14 cellular contexts compared by ENCODE assay signal in the genomic region with DNA sequence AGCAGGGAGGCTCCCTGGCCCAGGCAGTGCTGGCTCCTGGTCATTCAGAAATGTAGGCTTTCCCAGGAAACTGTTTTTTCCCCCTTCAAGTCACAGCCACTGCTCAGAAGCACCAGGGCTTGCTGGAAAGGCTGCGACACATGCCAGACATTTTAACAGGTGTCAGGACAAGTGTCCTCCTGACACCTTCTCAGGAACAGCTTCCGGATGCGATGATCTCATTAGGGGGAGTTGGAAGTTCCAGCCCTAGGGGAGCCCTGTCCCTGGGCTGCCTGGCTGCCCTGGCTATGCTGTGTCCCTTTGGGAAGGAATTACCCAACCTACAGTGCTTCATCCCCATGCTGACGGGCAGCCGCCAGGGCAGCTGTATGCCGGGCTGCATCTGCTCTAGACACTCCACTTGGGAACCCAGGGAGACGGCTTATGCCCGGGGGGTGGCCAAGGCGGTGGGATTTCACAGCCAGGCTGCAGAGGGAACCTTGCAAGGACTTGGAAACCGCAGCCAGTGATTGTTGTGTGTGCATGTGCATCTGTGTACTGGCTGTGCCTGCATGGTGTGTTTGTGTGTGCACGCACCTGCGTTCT. TPM values are rescaled to one million over a fixed set of nuclear protein-coding genes. Genes with fewer than 3 reads are reported as not detected.
DNase-seq lines count a peak whose midpoint lies in the region; ATAC-seq and TF ChIP-seq lines count a peak whose summit lies in the region.
"Had no signal": no experiment of that assay in that cellular context is flagged by ENCODE, and none has a peak within 500 bp of the region (broad histone marks: within the 10 kb centered on the region; RNA-seq: fewer than 3 reads in every experiment).

No MANE protein-coding gene starts in this region.

- no peak for ATAC-seq in GM19328 (IDR thresholded peaks at IDR 0.05; ENCODE audit: unreplicated experiment)
- ATAC-seq: HepG2 had no signal

- no peak for TF ChIP-seq CTCF in WERI-Rb-1 (IDR thresholded peaks at IDR 0.05; ENCODE audit: low read depth, low read length)

- no peaks in the 10 kb centered on the region for H3K27me3 ChIP-seq in WERI-Rb-1 (ENCODE audit: insufficient read depth, low read depth, severe bottlenecking)

- no peaks in the 10 kb centered on the region for H3K36me3 ChIP-seq in WERI-Rb-1
- H3K36me3 ChIP-seq: HAP-1 had no signal

- H3K9me3 ChIP-seq in WERI-Rb-1 (ENCODE audit: severe bottlenecking) = no peaks in the 10 kb centered on the region
- H3K9me3 ChIP-seq: HAP-1 had no signal

- no peak overlapping the region for H3K4me3 ChIP-seq in WERI-Rb-1 (ENCODE audit: low read depth, low read length)
- H3K4me3 ChIP-seq: GM23248, HAP-1 had no signal

- DNase-seq in NCI-H2171 (lab: John Stamatoyannopoulos, UW) (peak; percentile 14), WERI-Rb-1 (peak; percentile 53), left kidney (ENCODE audit: low read depth, low spot score) (peak; percentile 39), NCI-H1930 (lab: John Stamatoyannopoulos, UW) (no peak)
- no peak for DNase-seq in stimulated activated CD4-positive, alpha-beta T cell treated with anti-CD3 and anti-CD28 coated beads, Interleukin-4, amount 100 ng/mL, for 4 hours
- DNase-seq: Calu3; CD4-positive, alpha-beta T cell; DMS 273 treated with DMSO at 0.1 percent for 48 hours; GM23248 had no signal

- H3K27ac ChIP-seq in WERI-Rb-1 = no peak overlapping the region
- H3K27ac ChIP-seq in temporal lobe (ENCODE audit: low read depth, low read length) = peak overlapping the region; percentile 46
- H3K27ac ChIP-seq: GM23248 had no signal

RNA-seq across cellular contexts. Expression of a gene that starts 41.8 kb away (rescaled TPM):
- total RNA-seq in temporal lobe = 21.9 TPM
- total RNA-seq: B cell, Calu3, HepG2 had no signal

Comparison
In these comparisons a context has a peak if more than half of its experiments do, and no peak if none do; other contexts are left out.
1. DNase-seq: peak in NCI-H2171 (single experiment), WERI-Rb-1 (single experiment) and left kidney (single experiment); none in NCI-H1930 (0 of 2) and stimulated activated CD4-positive, alpha-beta T cell treated with anti-CD3 and anti-CD28 coated beads, Interleukin-4, amount 100 ng/mL, for 4 hours (0 of 2).